9 cellular contexts compared by ENCODE assay signal in genomic region chr5:112210430-112211005, GRCh38.
DNase-seq lines count a peak whose midpoint lies in the region; ATAC-seq and TF ChIP-seq lines count a peak whose summit lies in the region.
"Had no signal": no experiment of that assay in that cellular context is flagged by ENCODE, and none has a peak within 500 bp of the region (broad histone marks: within the 10 kb centered on the region; RNA-seq: fewer than 3 reads in every experiment).

No MANE protein-coding gene starts in this region.

- no peaks in the 10 kb centered on the region for H3K9me3 ChIP-seq in uterus
- H3K9me3 ChIP-seq: BLaER1 treated with 17β-estradiol and CSF1 and Interleukin-3, amounts not matched to agents 10 nM and 100 nM had no signal

- H3K4me3 ChIP-seq in brain microvascular endothelial cell (ENCODE audit: low read depth, low read length) (no peak overlapping the region), uterus (no peak overlapping the region)
- H3K4me3 ChIP-seq: BLaER1 treated with 17β-estradiol and CSF1 and Interleukin-3, amounts not matched to agents 10 nM and 100 nM had no signal

- H3K27ac ChIP-seq in brain microvascular endothelial cell (no peak overlapping the region), uterus (no peak overlapping the region)
- H3K27ac ChIP-seq: BLaER1 treated with 17β-estradiol and CSF1 and Interleukin-3, amounts not matched to agents 10 nM and 100 nM had no signal

- H3K36me3 ChIP-seq in brain microvascular endothelial cell (replicated peaks) = no peaks in the 10 kb centered on the region
- no peaks in the 10 kb centered on the region for H3K36me3 ChIP-seq in uterus
- H3K36me3 ChIP-seq: BLaER1 treated with 17β-estradiol and CSF1 and Interleukin-3, amounts not matched to agents 10 nM and 100 nM had no signal

- no peak for TF ChIP-seq POLR2A in uterus (IDR thresholded peaks at IDR 0.05)

- intact Hi-C loops in uterus (cut with DNase I; ENCODE audit: low total_unique reads) = no loop called here

- peak; percentile 82 for TF ChIP-seq CTCF in brain microvascular endothelial cell (IDR thresholded peaks at IDR 0.05; ENCODE audit: low read depth, low read length, missing control alignments)
- peak; percentile 7 to 50 (median 22) for TF ChIP-seq CTCF in uterus (IDR thresholded peaks at IDR 0.05)

- no peaks in the 10 kb centered on the region for H3K27me3 ChIP-seq in brain microvascular endothelial cell (replicated peaks)
- H3K27me3 ChIP-seq in uterus = no peaks in the 10 kb centered on the region
- H3K27me3 ChIP-seq: BLaER1 treated with 17β-estradiol and CSF1 and Interleukin-3, amounts not matched to agents 10 nM and 100 nM had no signal

- ATAC-seq in HG03460 (IDR thresholded peaks at IDR 0.05; ENCODE audit: unreplicated experiment) = no peak

- in situ Hi-C loops in brain microvascular endothelial cell (cut with HindIII; ENCODE audit: low pct_ligation_motif_present, low sequenced_read_pairs) = no loop called here

- DNase-seq in NCI-H146 (lab: John Stamatoyannopoulos, UW) (peak; percentile 12), NCI-H146 treated with DMSO at 0.1 percent for 48 hours (lab: John Stamatoyannopoulos, UW; ENCODE audit: unreplicated experiment) (no peak), NCI-H1694 (lab: John Stamatoyannopoulos, UW) (peak; percentile 1), brain microvascular endothelial cell (peak; percentile 40), kidney glomerular epithelial cell (lab: John Stamatoyannopoulos, UW) (peak; percentile 26), uterus (no peak)
- DNase-seq in activated T-cell treated with anti-CD3 and anti-CD28 coated beads, Interleukin-2, amount 50 U/mL, for 1 hour = no peak

- H3K4me1 ChIP-seq in uterus = no peaks in the 10 kb centered on the region

Comparison
In these comparisons a context has a peak if more than half of its experiments do, and no peak if none do; other contexts are left out.
1. DNase-seq: peak in NCI-H146 (single experiment), NCI-H1694 (single experiment), brain microvascular endothelial cell (single experiment) and kidney glomerular epithelial cell (single experiment); none in NCI-H146 treated with DMSO at 0.1 percent for 48 hours (single experiment), uterus (0 of 2) and activated T-cell treated with anti-CD3 and anti-CD28 coated beads, Interleukin-2, amount 50 U/mL, for 1 hour (single experiment).